In genomic region chr10:61921143-61921542, GRCh38 we compare ENCODE assay signal across 19 cellular contexts. TPM values are rescaled to one million over a fixed set of nuclear protein-coding genes. Genes with fewer than 3 reads are reported as not detected.
DNase-seq lines count a peak whose midpoint lies in the region; ATAC-seq and TF ChIP-seq lines count a peak whose summit lies in the region.
"Had no signal": no experiment of that assay in that cellular context is flagged by ENCODE, and none has a peak within 500 bp of the region (broad histone marks: within the 10 kb centered on the region; RNA-seq: fewer than 3 reads in every experiment).

No MANE protein-coding gene starts in this region.

- POLR2A ChIA-PET in activated CD4-positive, alpha-beta T cell treated with anti-CD3 and anti-CD28 coated beads, Interleukin-2, amount 10 ng/mL, durations not matched to agents 7 days and 5 days (lab: Charles Lee): interaction anchor here (0.6 kb wide), 1 partner anchor 583 kb away, joined by 9 read pairs; no protein-coding TSS in a partner anchor

- peak overlapping the region; percentile 68 for H3K27ac Mint-ChIP-seq in activated CD4-positive, alpha-beta T cell treated with anti-CD3 and anti-CD28 coated beads, Interleukin-2, amount 10 ng/mL, durations not matched to agents 7 days and 5 days
- H3K27ac Mint-ChIP-seq in activated CD4-positive, alpha-beta T cell treated with anti-CD3 and anti-CD28 coated beads, Interleukin-2, amount 10 ng/mL, durations not matched to agents 24 days and 14 days: no peak overlapping the region
- peak overlapping the region in 2 of 3 experiments; percentile 33 to 45 for H3K27ac Mint-ChIP-seq in nephron
- H3K27ac Mint-ChIP-seq: activated naive CD4-positive, alpha-beta T cell treated with anti-CD3 and anti-CD28 coated beads for 36 hours; dendritic cell treated with granulocyte-macrophage colony-stimulating factor and Interleukin-4, amounts not matched to agents 40 ng/mL and 50 ng/mL, for 4 days; progenitor cell of endocrine pancreas; stimulated activated effector memory CD8-positive, alpha-beta T cell treated with anti-CD3 and anti-CD28 coated beads, Interleukin-12 subunit alpha, Interleukin-12 subunit beta, amount 100 ng/mL, for 72 hours had no signal

- intact Hi-C loops in activated CD4-positive, alpha-beta T cell treated with anti-CD3 and anti-CD28 coated beads, Interleukin-2, amount 10 ng/mL, durations not matched to agents 24 days and 14 days (cut with micrococcal nuclease): no loop called here

- H3K36me3 Mint-ChIP-seq in activated CD4-positive, alpha-beta T cell treated with anti-CD3 and anti-CD28 coated beads, Interleukin-2, amount 10 ng/mL, durations not matched to agents 7 days and 5 days (ENCODE audit: low read depth): peaks cover 84% of the 10 kb centered on the region
- H3K36me3 Mint-ChIP-seq in activated CD4-positive, alpha-beta T cell treated with anti-CD3 and anti-CD28 coated beads, Interleukin-2, amount 10 ng/mL, durations not matched to agents 24 days and 14 days (ENCODE audit: low read depth): peaks cover 83% of the 10 kb centered on the region
- H3K36me3 Mint-ChIP-seq in nephron (ENCODE audit: low read depth): peaks cover 52% of the 10 kb centered on the region

- TF ChIP-seq CTCF in nephron (IDR thresholded peaks at IDR 0.05; ENCODE audit: unreplicated experiment in 3 of 3): no peak

- H3K9me3 Mint-ChIP-seq in activated CD4-positive, alpha-beta T cell treated with anti-CD3 and anti-CD28 coated beads, Interleukin-2, amount 10 ng/mL, durations not matched to agents 7 days and 5 days: peaks cover 18% of the 10 kb centered on the region
- peaks cover 6% of the 10 kb centered on the region for H3K9me3 Mint-ChIP-seq in activated CD4-positive, alpha-beta T cell treated with anti-CD3 and anti-CD28 coated beads, Interleukin-2, amount 10 ng/mL, durations not matched to agents 24 days and 14 days
- H3K9me3 Mint-ChIP-seq in nephron: no peaks in the 10 kb centered on the region
- H3K9me3 Mint-ChIP-seq: activated naive CD4-positive, alpha-beta T cell treated with anti-CD3 and anti-CD28 coated beads for 36 hours had no signal

- ATAC-seq in HG02623 (IDR thresholded peaks at IDR 0.05; ENCODE audit: unreplicated experiment) (peak; percentile 76), HG03521 (IDR thresholded peaks at IDR 0.05; ENCODE audit: unreplicated experiment) (peak; percentile 59)
- ATAC-seq: body of pancreas; naive thymus-derived CD8-positive, alpha-beta T cell; Right ventricle myocardium inferior; stimulated activated effector memory CD8-positive, alpha-beta T cell treated with anti-CD3 and anti-CD28 coated beads, Interleukin-12 subunit alpha, Interleukin-12 subunit beta, amount 100 ng/mL, for 72 hours had no signal

- CTCF ChIA-PET in activated CD4-positive, alpha-beta T cell treated with anti-CD3 and anti-CD28 coated beads, Interleukin-2, amount 10 ng/mL, durations not matched to agents 7 days and 5 days (lab: Charles Lee): interaction anchor here (1.9 kb wide), 1 partner anchor 12 kb away, joined by 5 read pairs; no protein-coding TSS in a partner anchor

- no peak overlapping the region for H3K4me3 Mint-ChIP-seq in activated CD4-positive, alpha-beta T cell treated with anti-CD3 and anti-CD28 coated beads, Interleukin-2, amount 10 ng/mL, durations not matched to agents 7 days and 5 days
- H3K4me3 Mint-ChIP-seq in activated CD4-positive, alpha-beta T cell treated with anti-CD3 and anti-CD28 coated beads, Interleukin-2, amount 10 ng/mL, durations not matched to agents 24 days and 14 days: no peak overlapping the region
- no peak overlapping the region for H3K4me3 Mint-ChIP-seq in nephron
- H3K4me3 Mint-ChIP-seq: activated naive CD4-positive, alpha-beta T cell treated with anti-CD3 and anti-CD28 coated beads for 36 hours; dendritic cell treated with granulocyte-macrophage colony-stimulating factor and Interleukin-4, amounts not matched to agents 40 ng/mL and 50 ng/mL, for 4 days; naive thymus-derived CD8-positive, alpha-beta T cell; stimulated activated effector memory CD8-positive, alpha-beta T cell treated with anti-CD3 and anti-CD28 coated beads, Interleukin-12 subunit alpha, Interleukin-12 subunit beta, amount 100 ng/mL, for 72 hours had no signal

- peaks cover 64% of the 10 kb centered on the region for H3K4me1 Mint-ChIP-seq in activated CD4-positive, alpha-beta T cell treated with anti-CD3 and anti-CD28 coated beads, Interleukin-2, amount 10 ng/mL, durations not matched to agents 7 days and 5 days
- H3K4me1 Mint-ChIP-seq in activated CD4-positive, alpha-beta T cell treated with anti-CD3 and anti-CD28 coated beads, Interleukin-2, amount 10 ng/mL, durations not matched to agents 24 days and 14 days: peaks cover 50% of the 10 kb centered on the region
- peaks cover 59% of the 10 kb centered on the region for H3K4me1 Mint-ChIP-seq in nephron

- no peak for DNase-seq in activated CD4-positive, alpha-beta T cell treated with anti-CD3 and anti-CD28 coated beads, Interleukin-2, amount 10 ng/mL, durations not matched to agents 7 days and 5 days
- no peak for DNase-seq in activated CD4-positive, alpha-beta T cell treated with anti-CD3 and anti-CD28 coated beads, Interleukin-2, amount 10 ng/mL, durations not matched to agents 24 days and 14 days
- DNase-seq in superior temporal gyrus (ENCODE audit: extremely low spot score) (no peak), NCI-H1694 (lab: John Stamatoyannopoulos, UW) (no peak), NCI-H345 treated with DMSO at 0.1 percent for 48 hours (lab: John Stamatoyannopoulos, UW; ENCODE audit: unreplicated experiment) (no peak)
- DNase-seq: 8988T; activated CD4-positive, alpha-beta T cell treated with anti-CD3 and anti-CD28 coated beads for 1 hour; activated CD8-positive, alpha-beta memory T cell treated with anti-CD3 and anti-CD28 coated beads, Interleukin-2, amount 50 U/mL, for 48 hours; activated naive CD4-positive, alpha-beta T cell treated with anti-CD3 and anti-CD28 coated beads for 36 hours; body of pancreas; naive thymus-derived CD8-positive, alpha-beta T cell; spleen had no signal

- H3K27me3 Mint-ChIP-seq in activated CD4-positive, alpha-beta T cell treated with anti-CD3 and anti-CD28 coated beads, Interleukin-2, amount 10 ng/mL, durations not matched to agents 7 days and 5 days: no peaks in the 10 kb centered on the region
- no peaks in the 10 kb centered on the region for H3K27me3 Mint-ChIP-seq in activated CD4-positive, alpha-beta T cell treated with anti-CD3 and anti-CD28 coated beads, Interleukin-2, amount 10 ng/mL, durations not matched to agents 24 days and 14 days
- H3K27me3 Mint-ChIP-seq in nephron (ENCODE audit: low read depth): no peaks in the 10 kb centered on the region
- H3K27me3 Mint-ChIP-seq: dendritic cell treated with granulocyte-macrophage colony-stimulating factor and Interleukin-4, amounts not matched to agents 40 ng/mL and 50 ng/mL, for 4 days; naive thymus-derived CD8-positive, alpha-beta T cell; progenitor cell of endocrine pancreas had no signal

RNA-seq across cellular contexts. Expression of gene ARID5B, which starts 19.6 kb away (rescaled TPM):
- 10 to 100 TPM; 41.2 to 42.9 TPM for total RNA-seq in activated CD4-positive, alpha-beta T cell treated with anti-CD3 and anti-CD28 coated beads, Interleukin-2, amount 10 ng/mL, durations not matched to agents 7 days and 5 days
- 56.9 and 58.2 TPM in 2 replicates for total RNA-seq in activated CD4-positive, alpha-beta T cell treated with anti-CD3 and anti-CD28 coated beads, Interleukin-2, amount 10 ng/mL, durations not matched to agents 24 days and 14 days
